17 cellular contexts compared by ENCODE assay signal in genomic region chr11:92697461-92698314, GRCh38.
DNase-seq lines count a peak whose midpoint lies in the region; ATAC-seq, FAIRE-seq and TF ChIP-seq lines count a peak whose summit lies in the region.
"Had no signal": no experiment of that assay in that cellular context is flagged by ENCODE, and none has a peak within 500 bp of the region (broad histone marks: within the 10 kb centered on the region; RNA-seq: fewer than 3 reads in every experiment).

No MANE protein-coding gene starts in this region.

- H3K4me3 ChIP-seq in PC-3 (ENCODE audit: low read length) (no peak overlapping the region), hepatocyte (no peak overlapping the region), subcutaneous abdominal adipose tissue (ENCODE audit: low read depth in 1 of 5, low read length in 5 of 5) (peak overlapping the region; percentile 15 to 58 (median 46))
- H3K4me3 ChIP-seq: BLaER1 treated with 17β-estradiol and CSF1 and Interleukin-3, amounts not matched to agents 10 nM and 100 nM; left ventricle myocardium inferior; right lobe of liver had no signal

- H3K4me2 ChIP-seq in PC-3 (ENCODE audit: low read length) (peak overlapping the region; percentile 45; the same call in 1 of the 2 replicates), hepatocyte (peak overlapping the region; percentile 63)

- H3F3A ChIP-seq in PC-3 (ENCODE audit: low read length, unreplicated experiment) = no peaks in the 10 kb centered on the region

- 58% methylated on average over 11 of the region's 11 CpGs for WGBS in hepatocyte (ENCODE audit: low lambda C conversion rate, missing lambda C conversion rate)

- H3K9me3 ChIP-seq in PC-3 (ENCODE audit: low read length) (peaks cover 6% of the 10 kb centered on the region; the same call in 1 of the 2 replicates), hepatocyte (ENCODE audit: low read depth) (no peaks in the 10 kb centered on the region), subcutaneous abdominal adipose tissue (ENCODE audit: control insufficient read depth in 5 of 5, low read length in 5 of 5) (no peaks in the 10 kb centered on the region)
- H3K9me3 ChIP-seq: BLaER1 treated with 17β-estradiol and CSF1 and Interleukin-3, amounts not matched to agents 10 nM and 100 nM; left ventricle myocardium inferior; right lobe of liver had no signal

- no peaks in the 10 kb centered on the region for H3K27me3 ChIP-seq in PC-3 (ENCODE audit: low read length)
- H3K27me3 ChIP-seq in hepatocyte = no peaks in the 10 kb centered on the region
- H3K27me3 ChIP-seq in subcutaneous abdominal adipose tissue (ENCODE audit: control insufficient read depth in 5 of 5, insufficient read depth in 4 of 5, low read length in 5 of 5) = no peaks in the 10 kb centered on the region
- H3K27me3 ChIP-seq: BLaER1 treated with 17β-estradiol and CSF1 and Interleukin-3, amounts not matched to agents 10 nM and 100 nM; right lobe of liver had no signal

- H4K20me1 ChIP-seq in PC-3 (ENCODE audit: low read length) = no peaks in the 10 kb centered on the region
- no peaks in the 10 kb centered on the region for H4K20me1 ChIP-seq in hepatocyte (ENCODE audit: insufficient read depth, poor library complexity, severe bottlenecking)
- H4K20me1 ChIP-seq: BLaER1 treated with 17β-estradiol and CSF1 and Interleukin-3, amounts not matched to agents 10 nM and 100 nM had no signal

- intact Hi-C loops in PC-3 (cut with micrococcal nuclease) = no loop called here

- FAIRE-seq in GM12892 (lab: Jason Lieb, UNC) = peak; percentile 53

- TF ChIP-seq CTCF in PC-3 (conservative IDR thresholded peaks at IDR 0.05; ENCODE audit: low read depth, low read length) (no peak), hepatocyte (IDR thresholded peaks at IDR 0.05; ENCODE audit: poor library complexity) (no peak)

- no peaks in the 10 kb centered on the region for H3K36me3 ChIP-seq in PC-3 (ENCODE audit: low read depth, low read length)
- H3K36me3 ChIP-seq in hepatocyte (replicated peaks; ENCODE audit: insufficient read depth, low read depth) = no peaks in the 10 kb centered on the region
- no peaks in the 10 kb centered on the region for H3K36me3 ChIP-seq in subcutaneous abdominal adipose tissue (ENCODE audit: control insufficient read depth in 5 of 5, insufficient read depth in 5 of 5, low read length in 5 of 5)
- H3K36me3 ChIP-seq: BLaER1 treated with 17β-estradiol and CSF1 and Interleukin-3, amounts not matched to agents 10 nM and 100 nM; left ventricle myocardium inferior; right lobe of liver had no signal

- H3K9ac ChIP-seq in PC-3 (ENCODE audit: low read length) (no peak overlapping the region), subcutaneous abdominal adipose tissue (ENCODE audit: low read length in 5 of 5) (peak overlapping the region in 1 of 5 donors; percentile 62)
- H3K9ac ChIP-seq: BLaER1 treated with 17β-estradiol and CSF1 and Interleukin-3, amounts not matched to agents 10 nM and 100 nM had no signal

- POLR2A ChIA-PET in PC-3 (lab: Charles Lee; ENCODE audit: unreplicated experiment) = no interaction called here

- no peak overlapping the region for H3K27ac ChIP-seq in PC-3 (ENCODE audit: low read length)
- H3K27ac ChIP-seq in hepatocyte = no peak overlapping the region
- H3K27ac ChIP-seq in subcutaneous abdominal adipose tissue (ENCODE audit: low read depth, low read length) = peak overlapping the region; percentile 76
- H3K27ac ChIP-seq: BLaER1 treated with 17β-estradiol and CSF1 and Interleukin-3, amounts not matched to agents 10 nM and 100 nM; left ventricle myocardium inferior; right lobe of liver had no signal

- ATAC-seq in PC-3 = no peak
- no peak for ATAC-seq in HG03097 (IDR thresholded peaks at IDR 0.05; ENCODE audit: low FRiP score, unreplicated experiment)
- no peak for ATAC-seq in HG02623 (IDR thresholded peaks at IDR 0.05; ENCODE audit: unreplicated experiment)
- no peak for ATAC-seq in GM21786 (IDR thresholded peaks at IDR 0.05; ENCODE audit: unreplicated experiment)
- ATAC-seq: activated CD8-positive, alpha-beta T cell treated with anti-CD3 and anti-CD28 coated beads for 36 hours; right lobe of liver had no signal

- no TSS peak for BruUV-seq in PC-3 (replicated peaks; lab: Mats Ljungman, UMichigan)

- no peak for TF ChIP-seq POLR2A in GM12892 (IDR thresholded peaks at IDR 0.05; ENCODE audit: low read depth, low read length)

- H3K4me1 ChIP-seq in PC-3 (ENCODE audit: insufficient read depth, low read length) (no peaks in the 10 kb centered on the region), hepatocyte (ENCODE audit: insufficient read depth) (no peaks in the 10 kb centered on the region), subcutaneous abdominal adipose tissue (ENCODE audit: control insufficient read depth in 5 of 5, insufficient read depth in 5 of 5, low read length in 5 of 5) (peaks cover 0 to 12% (median 0%) of the 10 kb centered on the region in 5 donors)
- H3K4me1 ChIP-seq: left ventricle myocardium inferior, right lobe of liver had no signal

- DNase-seq in GM12892 (ENCODE audit: insufficient read length) (no peak), PC-3 (peak; percentile 8), hepatocyte (ENCODE audit: low spot score) (no peak), NCI-H1436 treated with DMSO at 0.1 percent for 48 hours (lab: John Stamatoyannopoulos, UW) (no peak)
- DNase-seq: activated CD4-positive, CD25-positive, alpha-beta regulatory T cell; activated CD8-positive, alpha-beta T cell treated with anti-CD3 and anti-CD28 coated beads for 36 hours; activated T-cell treated with anti-CD3 and anti-CD28 coated beads, Interleukin-2, amount 50 U/mL, for 72 hours; left ventricle myocardium inferior; NCI-H1930; right lobe of liver; SIG-M5; stimulated activated CD4-positive, alpha-beta T cell treated with anti-CD3 and anti-CD28 coated beads, Interleukin-2, amount 100 ng/mL, for 24 hours had no signal

- H3K79me2 ChIP-seq in PC-3 (ENCODE audit: low read length) (no peaks in the 10 kb centered on the region), hepatocyte (no peaks in the 10 kb centered on the region)

- CTCF ChIA-PET in PC-3 (lab: Charles Lee) = no interaction called here

- H3K9me2 ChIP-seq in PC-3 (replicated peaks; ENCODE audit: low read length) = no peaks in the 10 kb centered on the region
- H3K9me2 ChIP-seq in hepatocyte (replicated peaks; ENCODE audit: insufficient read depth) = no peaks in the 10 kb centered on the region

- H2AFZ ChIP-seq in PC-3 (ENCODE audit: low read length) (peak overlapping the region; percentile 19), hepatocyte (no peak overlapping the region)

Comparison
In these comparisons a context has a peak if more than half of its experiments do, and no peak if none do; other contexts are left out.
1. H3K4me3 ChIP-seq: peak in subcutaneous abdominal adipose tissue (5 of 5); none in PC-3 (single experiment) and hepatocyte (single experiment).